ENCODE assay signal across 9 cellular contexts in the genomic region with DNA sequence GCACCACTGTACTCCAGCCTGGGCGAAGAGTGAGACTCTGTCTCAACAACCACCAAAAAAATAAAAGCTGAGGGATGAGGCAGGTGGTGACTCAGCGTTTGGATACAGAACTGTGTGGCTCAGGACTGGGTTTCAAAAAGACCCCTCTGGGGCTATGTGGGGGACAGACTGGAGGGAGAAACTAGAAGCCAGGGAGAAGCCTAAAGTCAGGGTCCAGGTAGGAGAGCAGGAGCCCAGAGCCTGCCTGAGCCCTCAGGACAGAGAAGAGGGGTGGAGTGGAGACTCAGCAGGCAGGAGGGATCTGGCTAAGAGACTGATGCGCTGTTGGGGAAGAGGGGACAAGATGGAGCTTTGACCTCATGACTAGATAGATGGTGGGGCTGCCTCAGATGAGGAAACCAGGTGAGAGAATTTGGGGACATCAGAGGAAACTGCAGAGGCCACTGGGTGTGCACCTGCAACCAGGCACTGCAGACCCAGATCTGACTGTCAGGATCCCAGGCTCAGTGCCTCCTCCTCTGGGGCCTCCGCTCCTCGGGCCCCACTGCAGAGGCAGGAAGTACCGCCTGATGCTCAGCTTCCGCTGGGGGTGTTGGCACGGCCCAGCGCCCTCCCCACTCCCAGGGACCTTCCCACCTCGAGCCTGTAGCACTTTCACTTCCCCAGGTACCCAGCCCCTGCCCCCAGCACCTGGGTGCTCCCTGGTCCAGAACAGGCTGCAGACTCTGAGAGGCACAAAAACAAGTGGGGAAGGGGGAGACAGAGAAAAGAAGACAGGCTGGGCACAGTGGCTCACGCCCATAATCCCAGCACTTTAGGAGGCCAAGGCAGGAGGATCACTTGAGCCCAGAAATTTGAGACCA. TPM values are rescaled to one million over a fixed set of nuclear protein-coding genes. Genes with fewer than 3 reads are reported as not detected.
A peak's percentile ranks its signal among the peaks of the same experiment; 100 is the strongest.
DNase-seq lines count a peak whose midpoint lies in the region; ATAC-seq, FAIRE-seq and TF ChIP-seq lines count a peak whose summit lies in the region.
"Had no signal": no experiment of that assay in that cellular context is flagged by ENCODE, and none has a peak within 500 bp of the region (broad histone marks: within the 10 kb centered on the region; RNA-seq: fewer than 3 reads in every experiment).

No MANE protein-coding gene starts in this region.

- peak overlapping the region; percentile 88 for H3K4me3 Mint-ChIP-seq in T-helper 2 cell treated with Interferon-gamma antibody and Interleukin-4, amounts not matched to agents 5 μg/mL and 100 μg/mL, for 36 hours

- CTCF ChIA-PET in GM10248 (lab: Yijun Ruan, JAX), result interaction anchor here (1.2 to 2.1 kb wide), 5 partner anchors 8 to 137 kb away, joined by 3 to 8 read pairs (median 4); no protein-coding TSS in a partner anchor

- intact Hi-C loops in breast epithelium (cut with DNase I; ENCODE audit: low total_unique reads), result no loop called here

- FAIRE-seq in RCC 7860 (lab: Jason Lieb, UNC), result no peak

- H3K27me3 ChIP-seq in breast epithelium, result no peaks in the 10 kb centered on the region

- POLR2A ChIA-PET in GM10248 (lab: Yijun Ruan, JAX), result no interaction called here

- no peaks in the 10 kb centered on the region for H3K27me3 Mint-ChIP-seq in T-helper 2 cell treated with Interferon-gamma antibody and Interleukin-4, amounts not matched to agents 5 μg/mL and 100 μg/mL, for 36 hours (ENCODE audit: low read depth)

- TF ChIP-seq POLR2A in breast epithelium (IDR thresholded peaks at IDR 0.05), result no peak

- DNase-seq in GM10248 (ENCODE audit: extremely low spot score), result peak; percentile 74
- peak; percentile 63 for DNase-seq in T-helper 2 cell treated with Interferon-gamma antibody and Interleukin-4, amounts not matched to agents 5 μg/mL and 100 μg/mL, for 36 hours (ENCODE audit: low spot score)
- peak; percentile 15 to 34 for DNase-seq in breast epithelium (ENCODE audit: low spot score in 2 of 2)
- DNase-seq in stimulated activated CD4-positive, alpha-beta T cell treated with anti-CD3 and anti-CD28 coated beads, Interleukin-1b, Interleukin-23, amount 100 ng/mL, for 48 hours, result peak; percentile 64
- DNase-seq in HK-2 (ENCODE audit: unreplicated experiment), result no peak
- no peak for DNase-seq in RCC 7860 (ENCODE audit: low spot score)
- no peak for DNase-seq in SHP77 (lab: John Stamatoyannopoulos, UW)

- ATAC-seq in HG02642 (IDR thresholded peaks at IDR 0.05; ENCODE audit: poor library complexity, unreplicated experiment), result peak; percentile 60

- no peaks in the 10 kb centered on the region for H3K9me3 ChIP-seq in breast epithelium

- TF ChIP-seq CTCF in GM10248 (IDR thresholded peaks at IDR 0.05; ENCODE audit: control extremely low read depth, extremely low read depth, low read depth, missing control alignments) (no peak), breast epithelium (IDR thresholded peaks at IDR 0.05) (no peak)

- peaks cover 0 to 3% of the 10 kb centered on the region in 2 donors for H3K4me1 ChIP-seq in breast epithelium

- H3K36me3 Mint-ChIP-seq in T-helper 2 cell treated with Interferon-gamma antibody and Interleukin-4, amounts not matched to agents 5 μg/mL and 100 μg/mL, for 36 hours (ENCODE audit: low read depth), result peaks cover 30% of the 10 kb centered on the region

- H3K27ac Mint-ChIP-seq in T-helper 2 cell treated with Interferon-gamma antibody and Interleukin-4, amounts not matched to agents 5 μg/mL and 100 μg/mL, for 36 hours, result peak overlapping the region; percentile 90

- H3K9me3 Mint-ChIP-seq in T-helper 2 cell treated with Interferon-gamma antibody and Interleukin-4, amounts not matched to agents 5 μg/mL and 100 μg/mL, for 36 hours, result no peaks in the 10 kb centered on the region

- peaks cover 55% of the 10 kb centered on the region for H3K4me1 Mint-ChIP-seq in T-helper 2 cell treated with Interferon-gamma antibody and Interleukin-4, amounts not matched to agents 5 μg/mL and 100 μg/mL, for 36 hours (ENCODE audit: low read depth)

- no peak overlapping the region for H3K4me3 ChIP-seq in breast epithelium
- H3K4me3 ChIP-seq: dorsolateral prefrontal cortex had no signal

- no peaks in the 10 kb centered on the region for H3K36me3 ChIP-seq in breast epithelium

- H3K27ac ChIP-seq in breast epithelium, result no peak overlapping the region

RNA-seq across cellular contexts. Expression of a gene that starts 1.5 kb away (rescaled TPM):
- 10 to 100 TPM in 2 of 3 donors, 1 to 10 TPM in 1; 2.9 to 19.7 (median 15.4) TPM for total RNA-seq in breast epithelium

RNA-seq across cellular contexts. Expression of a gene that starts 8.7 kb away (rescaled TPM):
- total RNA-seq in breast epithelium, result 1 to 10 TPM; 1.2 to 2.7 (median 2.0) TPM

RNA-seq across cellular contexts. Expression of a gene that starts 28.6 kb away (rescaled TPM):
- 10 to 100 TPM; 24.9 to 30.0 (median 25.1) TPM for total RNA-seq in breast epithelium

RNA-seq across cellular contexts. Expression of a gene that starts 30.0 kb away (rescaled TPM):
- total RNA-seq in breast epithelium, result 1 to 10 TPM in 1 of 3 donors, under 1 TPM in 1, not detected in 1; 0.64 to 1.8 TPM

RNA-seq across cellular contexts. Expression of a gene that starts 54.4 kb away (rescaled TPM):
- total RNA-seq in breast epithelium, result 1 to 10 TPM in 1 of 3 donors, not detected in 2; 1.9 TPM

Comparison
In these comparisons a context has a peak if more than half of its experiments do, and no peak if none do; other contexts are left out.
1. DNase-seq: peak in GM10248 (single experiment), T-helper 2 cell treated with Interferon-gamma antibody and Interleukin-4, amounts not matched to agents 5 μg/mL and 100 μg/mL, for 36 hours (single experiment), breast epithelium (2 of 2) and stimulated activated CD4-positive, alpha-beta T cell treated with anti-CD3 and anti-CD28 coated beads, Interleukin-1b, Interleukin-23, amount 100 ng/mL, for 48 hours (single experiment); none in HK-2 (single experiment), RCC 7860 (single experiment) and SHP77 (0 of 2).